ENCODE assay signal across 1 cellular context in the genomic region with DNA sequence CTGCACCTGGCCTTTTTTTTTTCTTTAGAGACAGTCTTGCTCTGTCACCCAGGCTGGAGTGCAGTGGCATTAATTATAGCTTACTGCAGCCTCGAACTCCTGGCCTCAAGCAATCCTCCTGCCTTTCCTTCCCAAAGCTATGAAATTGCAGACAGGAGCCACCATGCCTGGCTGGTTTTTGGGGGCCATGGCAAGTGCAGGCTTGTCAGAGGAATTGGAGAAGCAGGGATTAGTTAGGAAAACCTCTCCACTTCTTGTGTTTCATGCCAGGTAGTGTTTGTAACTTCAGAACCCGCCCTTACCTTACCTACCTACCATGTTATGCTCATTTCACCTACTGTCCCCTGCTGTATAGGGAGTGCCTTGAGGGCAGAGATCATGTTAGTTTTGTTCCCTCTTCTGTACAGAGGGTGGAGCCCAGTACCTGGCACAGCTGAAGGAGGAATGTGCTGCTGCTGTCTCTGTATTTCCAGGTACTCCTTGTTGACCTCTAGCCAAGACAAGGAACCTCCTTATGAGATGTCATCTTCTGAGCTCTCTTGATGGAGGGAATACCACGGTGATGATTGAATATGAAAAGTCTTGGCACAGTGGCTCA.
TF ChIP-seq lines count a peak whose summit lies in the region.

No MANE protein-coding gene starts in this region.

TF ChIP-seq in HepG2, 621 proteins besides CTCF, POLR2A, EP300 and RAD21 (continued from another document and continues in another):
- TF ChIP-seq, protein P1, sequence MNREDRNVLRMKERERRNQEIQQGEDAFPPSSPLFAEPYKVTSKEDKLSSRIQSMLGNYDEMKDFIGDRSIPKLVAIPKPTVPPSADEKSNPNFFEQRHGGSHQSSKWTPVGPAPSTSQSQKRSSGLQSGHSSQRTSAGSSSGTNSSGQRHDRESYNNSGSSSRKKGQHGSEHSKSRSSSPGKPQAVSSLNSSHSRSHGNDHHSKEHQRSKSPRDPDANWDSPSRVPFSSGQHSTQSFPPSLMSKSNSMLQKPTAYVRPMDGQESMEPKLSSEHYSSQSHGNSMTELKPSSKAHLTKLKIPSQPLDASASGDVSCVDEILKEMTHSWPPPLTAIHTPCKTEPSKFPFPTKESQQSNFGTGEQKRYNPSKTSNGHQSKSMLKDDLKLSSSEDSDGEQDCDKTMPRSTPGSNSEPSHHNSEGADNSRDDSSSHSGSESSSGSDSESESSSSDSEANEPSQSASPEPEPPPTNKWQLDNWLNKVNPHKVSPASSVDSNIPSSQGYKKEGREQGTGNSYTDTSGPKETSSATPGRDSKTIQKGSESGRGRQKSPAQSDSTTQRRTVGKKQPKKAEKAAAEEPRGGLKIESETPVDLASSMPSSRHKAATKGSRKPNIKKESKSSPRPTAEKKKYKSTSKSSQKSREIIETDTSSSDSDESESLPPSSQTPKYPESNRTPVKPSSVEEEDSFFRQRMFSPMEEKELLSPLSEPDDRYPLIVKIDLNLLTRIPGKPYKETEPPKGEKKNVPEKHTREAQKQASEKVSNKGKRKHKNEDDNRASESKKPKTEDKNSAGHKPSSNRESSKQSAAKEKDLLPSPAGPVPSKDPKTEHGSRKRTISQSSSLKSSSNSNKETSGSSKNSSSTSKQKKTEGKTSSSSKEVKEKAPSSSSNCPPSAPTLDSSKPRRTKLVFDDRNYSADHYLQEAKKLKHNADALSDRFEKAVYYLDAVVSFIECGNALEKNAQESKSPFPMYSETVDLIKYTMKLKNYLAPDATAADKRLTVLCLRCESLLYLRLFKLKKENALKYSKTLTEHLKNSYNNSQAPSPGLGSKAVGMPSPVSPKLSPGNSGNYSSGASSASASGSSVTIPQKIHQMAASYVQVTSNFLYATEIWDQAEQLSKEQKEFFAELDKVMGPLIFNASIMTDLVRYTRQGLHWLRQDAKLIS (CRISPR knock-in tag; IDR thresholded peaks at IDR 0.05), result no peak
- TF ChIP-seq DMAP1 (CRISPR knock-in tag; IDR thresholded peaks at IDR 0.05) (no peak), PAF1 (CRISPR knock-in tag; IDR thresholded peaks at IDR 0.05) (no peak), MAFK (conservative IDR thresholded peaks at IDR 0.05 in 1 of 2, IDR thresholded peaks at IDR 0.05 in 1 of 2; ENCODE audit: low read length in 2 of 2) (no peak), MAF1 (CRISPR knock-in tag; IDR thresholded peaks at IDR 0.05; ENCODE audit: borderline replicate concordance) (no peak), SMYD3 (CRISPR knock-in tag; IDR thresholded peaks at IDR 0.05) (no peak), NFATC3 (CRISPR knock-in tag; IDR thresholded peaks at IDR 0.05) (no peak), ZNF703 (CRISPR knock-in tag; IDR thresholded peaks at IDR 0.05; ENCODE audit: borderline replicate concordance) (no peak), SIN3B (IDR thresholded peaks at IDR 0.05; ENCODE audit: low read length) (no peak), FOXK1 (CRISPR knock-in tag; IDR thresholded peaks at IDR 0.05; ENCODE audit: borderline replicate concordance, low read depth) (no peak), ZNF619 (CRISPR knock-in tag; IDR thresholded peaks at IDR 0.05) (no peak), ZMYM4 (CRISPR knock-in tag; IDR thresholded peaks at IDR 0.05) (peak; percentile 67), MAFF (IDR thresholded peaks at IDR 0.05; ENCODE audit: low read depth, low read length) (no peak), KAT8 (CRISPR knock-in tag; IDR thresholded peaks at IDR 0.05) (no peak; the same call in 1 of the 2 replicates), ZNF569 (CRISPR knock-in tag; IDR thresholded peaks at IDR 0.05; ENCODE audit: borderline replicate concordance) (no peak), ZNF124 (CRISPR knock-in tag; IDR thresholded peaks at IDR 0.05) (no peak), KMT2A (CRISPR knock-in tag; IDR thresholded peaks at IDR 0.05) (no peak), NFYB (CRISPR knock-in tag; IDR thresholded peaks at IDR 0.05) (no peak), CREM (IDR thresholded peaks at IDR 0.05) (no peak), CREM (CRISPR knock-in tag; IDR thresholded peaks at IDR 0.05) (no peak), ZNF17 (CRISPR knock-in tag; IDR thresholded peaks at IDR 0.05) (no peak), MTF1 (CRISPR knock-in tag; IDR thresholded peaks at IDR 0.05) (no peak)
- TF ChIP-seq, protein P2, sequence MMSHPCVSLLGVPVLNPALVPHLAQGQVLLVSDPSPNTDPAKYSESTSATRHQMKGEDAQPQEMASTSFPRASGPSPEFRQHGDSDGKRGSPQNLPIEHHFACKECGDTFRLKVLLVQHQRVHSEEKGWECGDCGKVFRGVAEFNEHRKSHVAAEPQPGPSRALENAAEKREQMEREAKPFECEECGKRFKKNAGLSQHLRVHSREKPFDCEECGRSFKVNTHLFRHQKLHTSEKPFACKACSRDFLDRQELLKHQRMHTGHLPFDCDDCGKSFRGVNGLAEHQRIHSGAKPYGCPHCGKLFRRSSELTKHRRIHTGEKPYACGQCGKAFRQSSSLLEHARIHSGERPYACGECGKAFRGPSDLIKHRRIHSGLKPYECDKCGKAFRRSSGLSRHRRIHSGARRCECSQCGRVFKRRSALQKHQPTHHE (CRISPR knock-in tag; IDR thresholded peaks at IDR 0.05; ENCODE audit: borderline replicate concordance), result no peak
- TF ChIP-seq, protein P3, sequence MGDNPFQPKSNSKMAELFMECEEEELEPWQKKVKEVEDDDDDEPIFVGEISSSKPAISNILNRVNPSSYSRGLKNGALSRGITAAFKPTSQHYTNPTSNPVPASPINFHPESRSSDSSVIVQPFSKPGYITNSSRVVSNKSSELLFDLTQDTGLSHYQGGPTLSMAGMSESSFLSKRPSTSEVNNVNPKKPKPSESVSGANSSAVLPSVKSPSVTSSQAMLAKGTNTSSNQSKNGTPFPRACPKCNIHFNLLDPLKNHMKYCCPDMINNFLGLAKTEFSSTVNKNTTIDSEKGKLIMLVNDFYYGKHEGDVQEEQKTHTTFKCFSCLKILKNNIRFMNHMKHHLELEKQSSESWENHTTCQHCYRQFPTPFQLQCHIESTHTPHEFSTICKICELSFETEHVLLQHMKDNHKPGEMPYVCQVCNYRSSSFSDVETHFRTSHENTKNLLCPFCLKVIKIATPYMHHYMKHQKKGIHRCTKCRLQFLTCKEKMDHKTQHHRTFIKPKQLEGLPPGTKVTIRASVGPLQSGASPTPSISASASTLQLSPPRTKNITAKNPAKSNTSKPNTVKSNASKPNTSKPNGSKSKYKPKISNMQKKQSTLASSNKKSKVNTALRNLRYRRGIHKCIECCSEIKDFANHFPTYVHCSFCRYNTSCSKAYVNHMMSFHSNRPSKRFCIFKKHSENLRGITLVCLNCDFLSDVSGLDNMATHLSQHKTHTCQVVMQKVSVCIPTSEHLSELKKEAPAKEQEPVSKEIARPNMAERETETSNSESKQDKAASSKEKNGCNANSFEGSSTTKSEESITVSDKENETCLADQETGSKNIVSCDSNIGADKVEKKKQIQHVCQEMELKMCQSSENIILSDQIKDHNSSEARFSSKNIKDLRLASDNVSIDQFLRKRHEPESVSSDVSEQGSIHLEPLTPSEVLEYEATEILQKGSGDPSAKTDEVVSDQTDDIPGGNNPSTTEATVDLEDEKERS (CRISPR knock-in tag; IDR thresholded peaks at IDR 0.05), result no peak
- TF ChIP-seq, protein P4, sequence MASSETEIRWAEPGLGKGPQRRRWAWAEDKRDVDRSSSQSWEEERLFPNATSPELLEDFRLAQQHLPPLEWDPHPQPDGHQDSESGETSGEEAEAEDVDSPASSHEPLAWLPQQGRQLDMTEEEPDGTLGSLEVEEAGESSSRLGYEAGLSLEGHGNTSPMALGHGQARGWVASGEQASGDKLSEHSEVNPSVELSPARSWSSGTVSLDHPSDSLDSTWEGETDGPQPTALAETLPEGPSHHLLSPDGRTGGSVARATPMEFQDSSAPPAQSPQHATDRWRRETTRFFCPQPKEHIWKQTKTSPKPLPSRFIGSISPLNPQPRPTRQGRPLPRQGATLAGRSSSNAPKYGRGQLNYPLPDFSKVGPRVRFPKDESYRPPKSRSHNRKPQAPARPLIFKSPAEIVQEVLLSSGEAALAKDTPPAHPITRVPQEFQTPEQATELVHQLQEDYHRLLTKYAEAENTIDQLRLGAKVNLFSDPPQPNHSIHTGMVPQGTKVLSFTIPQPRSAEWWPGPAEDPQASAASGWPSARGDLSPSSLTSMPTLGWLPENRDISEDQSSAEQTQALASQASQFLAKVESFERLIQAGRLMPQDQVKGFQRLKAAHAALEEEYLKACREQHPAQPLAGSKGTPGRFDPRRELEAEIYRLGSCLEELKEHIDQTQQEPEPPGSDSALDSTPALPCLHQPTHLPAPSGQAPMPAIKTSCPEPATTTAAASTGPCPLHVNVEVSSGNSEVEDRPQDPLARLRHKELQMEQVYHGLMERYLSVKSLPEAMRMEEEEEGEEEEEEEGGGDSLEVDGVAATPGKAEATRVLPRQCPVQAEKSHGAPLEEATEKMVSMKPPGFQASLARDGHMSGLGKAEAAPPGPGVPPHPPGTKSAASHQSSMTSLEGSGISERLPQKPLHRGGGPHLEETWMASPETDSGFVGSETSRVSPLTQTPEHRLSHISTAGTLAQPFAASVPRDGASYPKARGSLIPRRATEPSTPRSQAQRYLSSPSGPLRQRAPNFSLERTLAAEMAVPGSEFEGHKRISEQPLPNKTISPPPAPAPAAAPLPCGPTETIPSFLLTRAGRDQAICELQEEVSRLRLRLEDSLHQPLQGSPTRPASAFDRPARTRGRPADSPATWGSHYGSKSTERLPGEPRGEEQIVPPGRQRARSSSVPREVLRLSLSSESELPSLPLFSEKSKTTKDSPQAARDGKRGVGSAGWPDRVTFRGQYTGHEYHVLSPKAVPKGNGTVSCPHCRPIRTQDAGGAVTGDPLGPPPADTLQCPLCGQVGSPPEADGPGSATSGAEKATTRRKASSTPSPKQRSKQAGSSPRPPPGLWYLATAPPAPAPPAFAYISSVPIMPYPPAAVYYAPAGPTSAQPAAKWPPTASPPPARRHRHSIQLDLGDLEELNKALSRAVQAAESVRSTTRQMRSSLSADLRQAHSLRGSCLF (CRISPR knock-in tag; IDR thresholded peaks at IDR 0.05; ENCODE audit: borderline replicate concordance), result no peak
- TF ChIP-seq, protein P5, sequence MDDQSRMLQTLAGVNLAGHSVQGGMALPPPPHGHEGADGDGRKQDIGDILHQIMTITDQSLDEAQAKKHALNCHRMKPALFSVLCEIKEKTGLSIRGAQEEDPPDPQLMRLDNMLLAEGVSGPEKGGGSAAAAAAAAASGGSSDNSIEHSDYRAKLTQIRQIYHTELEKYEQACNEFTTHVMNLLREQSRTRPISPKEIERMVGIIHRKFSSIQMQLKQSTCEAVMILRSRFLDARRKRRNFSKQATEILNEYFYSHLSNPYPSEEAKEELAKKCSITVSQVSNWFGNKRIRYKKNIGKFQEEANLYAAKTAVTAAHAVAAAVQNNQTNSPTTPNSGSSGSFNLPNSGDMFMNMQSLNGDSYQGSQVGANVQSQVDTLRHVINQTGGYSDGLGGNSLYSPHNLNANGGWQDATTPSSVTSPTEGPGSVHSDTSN (CRISPR knock-in tag; IDR thresholded peaks at IDR 0.05; ENCODE audit: borderline replicate concordance), result no peak
- TF ChIP-seq, protein P6, sequence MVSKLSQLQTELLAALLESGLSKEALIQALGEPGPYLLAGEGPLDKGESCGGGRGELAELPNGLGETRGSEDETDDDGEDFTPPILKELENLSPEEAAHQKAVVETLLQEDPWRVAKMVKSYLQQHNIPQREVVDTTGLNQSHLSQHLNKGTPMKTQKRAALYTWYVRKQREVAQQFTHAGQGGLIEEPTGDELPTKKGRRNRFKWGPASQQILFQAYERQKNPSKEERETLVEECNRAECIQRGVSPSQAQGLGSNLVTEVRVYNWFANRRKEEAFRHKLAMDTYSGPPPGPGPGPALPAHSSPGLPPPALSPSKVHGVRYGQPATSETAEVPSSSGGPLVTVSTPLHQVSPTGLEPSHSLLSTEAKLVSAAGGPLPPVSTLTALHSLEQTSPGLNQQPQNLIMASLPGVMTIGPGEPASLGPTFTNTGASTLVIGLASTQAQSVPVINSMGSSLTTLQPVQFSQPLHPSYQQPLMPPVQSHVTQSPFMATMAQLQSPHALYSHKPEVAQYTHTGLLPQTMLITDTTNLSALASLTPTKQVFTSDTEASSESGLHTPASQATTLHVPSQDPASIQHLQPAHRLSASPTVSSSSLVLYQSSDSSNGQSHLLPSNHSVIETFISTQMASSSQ (IDR thresholded peaks at IDR 0.05; ENCODE audit: low read depth), result no peak
- TF ChIP-seq, protein P6 (CRISPR knock-in tag; IDR thresholded peaks at IDR 0.05; ENCODE audit: borderline replicate concordance), result no peak
- TF ChIP-seq, protein P7, sequence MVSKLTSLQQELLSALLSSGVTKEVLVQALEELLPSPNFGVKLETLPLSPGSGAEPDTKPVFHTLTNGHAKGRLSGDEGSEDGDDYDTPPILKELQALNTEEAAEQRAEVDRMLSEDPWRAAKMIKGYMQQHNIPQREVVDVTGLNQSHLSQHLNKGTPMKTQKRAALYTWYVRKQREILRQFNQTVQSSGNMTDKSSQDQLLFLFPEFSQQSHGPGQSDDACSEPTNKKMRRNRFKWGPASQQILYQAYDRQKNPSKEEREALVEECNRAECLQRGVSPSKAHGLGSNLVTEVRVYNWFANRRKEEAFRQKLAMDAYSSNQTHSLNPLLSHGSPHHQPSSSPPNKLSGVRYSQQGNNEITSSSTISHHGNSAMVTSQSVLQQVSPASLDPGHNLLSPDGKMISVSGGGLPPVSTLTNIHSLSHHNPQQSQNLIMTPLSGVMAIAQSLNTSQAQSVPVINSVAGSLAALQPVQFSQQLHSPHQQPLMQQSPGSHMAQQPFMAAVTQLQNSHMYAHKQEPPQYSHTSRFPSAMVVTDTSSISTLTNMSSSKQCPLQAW (CRISPR knock-in tag; IDR thresholded peaks at IDR 0.05), result 0 out of 2 replicates have a peak, but pooled peaks have one; percentile 24
- TF ChIP-seq, protein P8, sequence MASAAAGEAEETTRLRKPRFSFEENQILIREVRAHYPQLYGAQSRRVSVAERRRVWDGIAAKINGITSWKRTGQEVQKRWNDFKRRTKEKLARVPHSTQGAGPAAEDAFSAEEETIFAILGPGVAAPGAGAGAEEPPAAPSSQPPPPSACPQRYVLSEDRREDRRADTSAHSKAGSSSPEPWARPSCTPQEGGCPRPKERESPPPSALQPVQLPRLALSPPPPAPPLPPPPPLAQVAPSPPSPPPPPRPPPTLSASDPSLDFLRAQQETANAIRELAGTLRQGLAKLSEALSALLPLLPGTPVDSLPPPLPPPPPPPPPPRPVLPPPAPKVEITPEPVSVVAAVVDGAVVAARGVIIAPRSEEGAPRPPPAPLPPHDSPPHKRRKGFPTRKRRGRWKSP (CRISPR knock-in tag; IDR thresholded peaks at IDR 0.05), result no peak
- TF ChIP-seq, protein P9, sequence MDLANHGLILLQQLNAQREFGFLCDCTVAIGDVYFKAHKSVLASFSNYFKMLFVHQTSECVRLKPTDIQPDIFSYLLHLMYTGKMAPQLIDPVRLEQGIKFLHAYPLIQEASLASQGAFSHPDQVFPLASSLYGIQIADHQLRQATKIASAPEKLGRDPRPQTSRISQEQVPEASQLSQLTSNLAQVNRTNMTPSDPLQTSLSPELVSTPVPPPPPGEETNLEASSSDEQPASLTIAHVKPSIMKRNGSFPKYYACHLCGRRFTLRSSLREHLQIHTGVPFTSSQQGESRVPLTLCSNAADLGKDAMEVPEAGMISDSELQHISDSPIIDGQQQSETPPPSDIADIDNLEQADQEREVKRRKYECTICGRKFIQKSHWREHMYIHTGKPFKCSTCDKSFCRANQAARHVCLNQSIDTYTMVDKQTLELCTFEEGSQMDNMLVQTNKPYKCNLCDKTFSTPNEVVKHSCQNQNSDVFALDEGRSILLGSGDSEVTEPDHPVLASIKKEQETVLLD (CRISPR knock-in tag; IDR thresholded peaks at IDR 0.05; ENCODE audit: low read depth), result no peak
